In the genomic region with DNA sequence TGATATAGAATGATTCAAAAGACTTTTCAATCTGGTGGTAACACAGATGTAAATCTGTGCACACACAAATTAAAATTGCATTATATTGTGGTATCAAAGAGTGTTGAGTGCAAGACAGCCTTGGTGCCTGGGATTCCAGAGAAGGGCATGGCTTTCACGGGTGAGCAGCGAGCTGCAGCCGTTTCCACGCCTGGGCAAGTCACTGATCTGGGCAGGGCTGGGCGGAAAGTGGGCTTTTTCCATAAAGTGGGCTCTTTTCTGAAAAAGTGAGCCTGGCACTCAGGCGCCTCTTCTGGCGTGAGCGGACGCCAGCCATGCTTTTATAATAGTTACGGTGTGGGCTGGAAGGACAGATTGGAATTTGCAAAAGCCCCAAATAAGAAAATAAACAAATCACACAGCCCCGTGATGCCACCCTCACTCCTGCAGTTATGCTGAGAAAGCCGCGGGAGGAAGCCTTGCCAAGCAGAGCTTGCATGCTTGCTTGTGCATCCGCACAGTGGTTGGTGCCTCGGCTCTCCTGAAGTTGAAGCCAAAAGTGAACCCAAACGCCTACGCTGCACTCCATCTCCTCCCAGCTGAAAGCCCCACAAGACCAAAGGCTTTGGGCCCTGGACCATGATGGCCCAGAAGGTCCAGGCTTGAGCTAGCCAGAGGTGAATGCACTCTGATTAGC, we compare ENCODE assay signal across 24 cellular contexts.
"Had no signal": no experiment of that assay in that cellular context is flagged by ENCODE, and none has a peak within 500 bp of the region (broad histone marks: within the 10 kb centered on the region; RNA-seq: fewer than 3 reads in every experiment).

No MANE protein-coding gene starts in this region.

- H3K36me3 ChIP-seq: breast epithelium had no signal

- H3K9me3 ChIP-seq: breast epithelium had no signal

- H3K4me1 ChIP-seq: breast epithelium had no signal

- H3K27me3 ChIP-seq: breast epithelium had no signal

- H3K27ac ChIP-seq: breast epithelium had no signal

- H3K4me3 ChIP-seq: breast epithelium had no signal

- ATAC-seq: activated CD4-positive, CD25-positive, alpha-beta regulatory T cell treated with anti-CD3 and anti-CD28 coated beads, Interleukin-2, amount 50 U/mL, for 24 hours; Panc1; Right ventricle myocardium inferior; SK-N-SH treated with all-trans-retinoic acid at 6 μM for 48 hours had no signal

- DNase-seq: activated CD4-positive, alpha-beta memory T cell treated with anti-CD3 and anti-CD28 coated beads for 36 hours; activated CD4-positive, alpha-beta T cell treated with anti-CD3 and anti-CD28 coated beads for 4 hours; activated CD8-positive, alpha-beta memory T cell treated with anti-CD3 and anti-CD28 coated beads for 24 hours; activated gamma-delta T cell treated with Interleukin-2 at 50 U/mL for 16 hours; activated naive CD4-positive, alpha-beta T cell treated with anti-CD3 and anti-CD28 coated beads, Interleukin-2, amount 10 ng/mL, durations not matched to agents 7 days and 5 days; activated T-cell treated with anti-CD3 and anti-CD28 coated beads, Interleukin-2, amount 50 U/mL, for 48 hours; aorta; caudate nucleus; KBM-7; NCI-H1105; NCI-H1436; NCI-H1694 treated with DMSO at 0.1 percent for 48 hours; NCI-H2029 treated with DMSO at 0.1 percent for 48 hours; NCI-H510A treated with DMSO at 0.1 percent for 48 hours; NCI-H69; NK-92 treated with Interleukin-12 subunit alpha and Interleukin-12 subunit beta, amount 100 ng/mL, for 24 hours; OCI-M1; RPMI8226; SW 1271 had no signal
